23 cellular contexts compared by ENCODE assay signal in genomic region chr6:24821860-24822444, GRCh38. TPM values are rescaled to one million over a fixed set of nuclear protein-coding genes. Genes with fewer than 3 reads are reported as not detected.
A peak's percentile ranks its signal among the peaks of the same experiment; 100 is the strongest.
DNase-seq lines count a peak whose midpoint lies in the region; ATAC-seq, FAIRE-seq and TF ChIP-seq lines count a peak whose summit lies in the region.
"Had no signal": no experiment of that assay in that cellular context is flagged by ENCODE, and none has a peak within 500 bp of the region (broad histone marks: within the 10 kb centered on the region; RNA-seq: fewer than 3 reads in every experiment).

No MANE protein-coding gene starts in this region.

- H2BK5ac ChIP-seq in IMR-90 (ENCODE audit: low read depth, low read length, poor library complexity, severe bottlenecking), result no peak overlapping the region

- no TSS peak for BruUV-seq in IMR-90 (replicated peaks; lab: Mats Ljungman, UMichigan)
- no TSS peak for BruUV-seq in GM12878 (replicated peaks; lab: Mats Ljungman, UMichigan)

- dilution Hi-C loops in IMR-90 (cut with HindIII; ENCODE audit: low sequenced_read_pairs, unreplicated experiment), result no loop called here

- RAD21 ChIA-PET in GM12878 (lab: Charles Lee; ENCODE audit: unreplicated experiment), result interaction anchor here (0.6 kb wide), 1 partner anchor 11 kb away, joined by 3 read pairs; no protein-coding TSS in a partner anchor

- no peak overlapping the region; the same call in 2 of the 3 replicates for H2BK15ac ChIP-seq in IMR-90 (ENCODE audit: low read depth, low read length)

- H2AFZ ChIP-seq in IMR-90 (replicated peaks; ENCODE audit: low read length, poor library complexity) (no peak overlapping the region), GM12878 (ENCODE audit: control insufficient read depth, low read depth, low read length) (no peak overlapping the region)
- H2AFZ ChIP-seq: PC-9 had no signal

- H3K18ac ChIP-seq in IMR-90 (ENCODE audit: low read depth, low read length), result no peak overlapping the region

- H3K27me3 ChIP-seq in IMR-90 (ENCODE audit: control insufficient read depth, insufficient read depth, low read length) (no peaks in the 10 kb centered on the region), GM12878 (replicated peaks in 1 of 2; ENCODE audit: control insufficient read depth in 2 of 2, insufficient read depth in 2 of 2, low read length in 1 of 2) (no peaks in the 10 kb centered on the region), neutrophil (no peaks in the 10 kb centered on the region)
- H3K27me3 ChIP-seq: SJSA1, vagina had no signal

- no peak overlapping the region for H3K56ac ChIP-seq in IMR-90 (ENCODE audit: extremely low read depth, insufficient read depth, low read length)

- no peaks in the 10 kb centered on the region for H3K79me2 ChIP-seq in GM12878 (ENCODE audit: control insufficient read depth, insufficient read depth, low read length)

- H2AK9ac ChIP-seq in IMR-90 (replicated peaks; ENCODE audit: low read depth, low read length, poor library complexity), result no peak overlapping the region

- no peak overlapping the region for H4K8ac ChIP-seq in IMR-90 (ENCODE audit: low read depth in 2 of 2, low read length in 2 of 2)

- no CpG with 5 or more reads among the region's 3 CpGs for WGBS in IMR-90 (ENCODE audit: extremely low coverage in 2 of 2, insufficient read length in 1 of 2), 2 experiments
- 95% methylated on average over 3 of the region's 3 CpGs for WGBS in GM12878 (ENCODE audit: insufficient coverage, insufficient replicate concordance, low lambda C conversion rate, missing lambda C conversion rate)

- no peaks in the 10 kb centered on the region for H3K9me3 Mint-ChIP-seq in activated T-cell treated with anti-CD3 and anti-CD28 coated beads, Interleukin-2, amount 50 U/mL, for 72 hours
- H3K9me3 Mint-ChIP-seq in activated T-cell treated with anti-CD3 and anti-CD28 coated beads, Interleukin-2, amount 50 U/mL, for 4 hours, result no peaks in the 10 kb centered on the region
- H3K9me3 Mint-ChIP-seq: HFFc6; T-helper 2 cell treated with Interferon-gamma antibody and Interleukin-4, amounts not matched to agents 5 μg/mL and 100 μg/mL, for 36 hours had no signal

- no peaks in the 10 kb centered on the region for H3K79me1 ChIP-seq in IMR-90 (ENCODE audit: low read depth in 1 of 2, low read length in 2 of 2)

- TF ChIP-seq POLR2A in IMR-90 (IDR thresholded peaks at IDR 0.05; ENCODE audit: low read depth, low read length), result no peak
- TF ChIP-seq POLR2A in GM12878 (IDR thresholded peaks at IDR 0.05; ENCODE audit: low read depth, low read length), result no peak

- no peak overlapping the region for H2AK5ac ChIP-seq in IMR-90 (ENCODE audit: low read depth, low read length)

- H3K36me3 ChIP-seq in IMR-90 (ENCODE audit: control insufficient read depth, insufficient read depth, low read length) (peaks cover 2% of the 10 kb centered on the region; the same call in 1 of the 2 replicates), GM12878 (ENCODE audit: control insufficient read depth in 2 of 2, insufficient read depth in 2 of 2, low read length in 1 of 2) (peaks cover 0 to under 1% of the 10 kb centered on the region in 2 experiments; a peak in 1 of 4 replicates), neutrophil (peaks cover 95% of the 10 kb centered on the region)
- H3K36me3 ChIP-seq: SJSA1 had no signal

- H3K23ac ChIP-seq in IMR-90 (ENCODE audit: low read depth, low read length), result no peak overlapping the region

- H4K5ac ChIP-seq in IMR-90 (ENCODE audit: low read depth, low read length), result no peak overlapping the region

- H3K4me1 ChIP-seq in IMR-90 (ENCODE audit: control insufficient read depth, insufficient read depth, low read length) (peaks cover 3% of the 10 kb centered on the region; the same call in 1 of the 2 replicates), GM12878 (ENCODE audit: control insufficient read depth, insufficient read depth, low read length) (no peaks in the 10 kb centered on the region), neutrophil (ENCODE audit: control insufficient read depth in 1 of 2, insufficient read depth in 1 of 2, low read depth in 1 of 2, low read length in 1 of 2) (no peaks in the 10 kb centered on the region)
- H3K4me1 ChIP-seq: vagina had no signal

- FAIRE-seq in GM12878 (lab: Jason Lieb, UNC), result peak; percentile 35
- FAIRE-seq: bronchial epithelial cell had no signal

- H3K27ac Mint-ChIP-seq in activated T-cell treated with anti-CD3 and anti-CD28 coated beads, Interleukin-2, amount 50 U/mL, for 72 hours, result peak overlapping the region; percentile 78
- H3K27ac Mint-ChIP-seq: HFFc6; T-helper 2 cell treated with Interferon-gamma antibody and Interleukin-4, amounts not matched to agents 5 μg/mL and 100 μg/mL, for 36 hours had no signal

- H3K27me3 Mint-ChIP-seq in activated T-cell treated with anti-CD3 and anti-CD28 coated beads, Interleukin-2, amount 50 U/mL, for 72 hours (ENCODE audit: low read depth), result no peaks in the 10 kb centered on the region
- H3K27me3 Mint-ChIP-seq in activated T-cell treated with anti-CD3 and anti-CD28 coated beads, Interleukin-2, amount 50 U/mL, for 4 hours (ENCODE audit: low read depth), result no peaks in the 10 kb centered on the region

- H2BK120ac ChIP-seq in IMR-90 (ENCODE audit: low read depth, low read length), result no peak overlapping the region

- H3K14ac ChIP-seq in IMR-90 (replicated peaks; ENCODE audit: low read depth, low read length), result no peak overlapping the region

- peaks cover 9 to 18% of the 10 kb centered on the region in 2 donors for H3K36me3 Mint-ChIP-seq in activated T-cell treated with anti-CD3 and anti-CD28 coated beads, Interleukin-2, amount 50 U/mL, for 72 hours (ENCODE audit: insufficient read depth in 2 of 2)
- H3K36me3 Mint-ChIP-seq in activated T-cell treated with anti-CD3 and anti-CD28 coated beads, Interleukin-2, amount 50 U/mL, for 4 hours (ENCODE audit: insufficient read depth), result peaks cover 30% of the 10 kb centered on the region

- H3K27ac ChIP-seq in IMR-90 (ENCODE audit: insufficient read depth, low read length), result no peak overlapping the region
- no peak overlapping the region for H3K27ac ChIP-seq in GM12878 (ENCODE audit: control insufficient read depth, insufficient read depth)
- peak overlapping the region; percentile 40 for H3K27ac ChIP-seq in neutrophil
- H3K27ac ChIP-seq: epithelial cell of prostate, PC-9, SJSA1, vagina had no signal

- no peak overlapping the region for H4K91ac ChIP-seq in IMR-90 (ENCODE audit: insufficient read depth, low read depth, low read length)

- no peak for ATAC-seq in activated T-cell treated with anti-CD3 and anti-CD28 coated beads, Interleukin-2, amount 50 U/mL, for 72 hours (replicated peaks in 1 of 2)
- ATAC-seq in activated T-cell treated with anti-CD3 and anti-CD28 coated beads, Interleukin-2, amount 50 U/mL, for 4 hours, result no peak
- ATAC-seq in IMR-90 (ENCODE audit: low read depth), result no peak
- ATAC-seq in GM12878, result no peak

- H3K4me2 ChIP-seq in IMR-90 (ENCODE audit: low read depth, low read length) (no peak overlapping the region), GM12878 (ENCODE audit: control insufficient read depth, insufficient read depth) (no peak overlapping the region)
- H3K4me2 ChIP-seq: PC-9 had no signal

- no peak overlapping the region for H3K4me3 ChIP-seq in IMR-90 (ENCODE audit: insufficient read depth, low read depth, low read length)
- no peak overlapping the region for H3K4me3 ChIP-seq in GM12878
- no peak overlapping the region for H3K4me3 ChIP-seq in neutrophil (ENCODE audit: low read depth in 1 of 2, low read length in 1 of 2)
- H3K4me3 ChIP-seq: PC-9, SJSA1, vagina had no signal

- SMC1A ChIA-PET in GM12878 (lab: Charles Lee; ENCODE audit: uncharacterized antibody, unreplicated experiment), result interaction anchor here (0.6 to 1.4 kb wide), 3 partner anchors 17 to 40 kb away, joined by 3 read pairs; no protein-coding TSS in a partner anchor

- no peak overlapping the region for H3K4me3 Mint-ChIP-seq in activated T-cell treated with anti-CD3 and anti-CD28 coated beads, Interleukin-2, amount 50 U/mL, for 72 hours
- no peak overlapping the region for H3K4me3 Mint-ChIP-seq in activated T-cell treated with anti-CD3 and anti-CD28 coated beads, Interleukin-2, amount 50 U/mL, for 4 hours
- H3K4me3 Mint-ChIP-seq: HFFc6; T-helper 2 cell treated with Interferon-gamma antibody and Interleukin-4, amounts not matched to agents 5 μg/mL and 100 μg/mL, for 36 hours had no signal

- in situ Hi-C loops in IMR-90 (cut with MboI; ENCODE audit: low sequenced_read_pairs), result no loop called here
- in situ Hi-C loops in GM12878 (cut with MboI), result no loop called here

- no peak overlapping the region for H2BK20ac ChIP-seq in IMR-90 (ENCODE audit: low read depth, low read length)

- no peaks in the 10 kb centered on the region for H3K9me3 ChIP-seq in IMR-90 (ENCODE audit: control insufficient read depth, insufficient read depth, low read length)
- no peaks in the 10 kb centered on the region for H3K9me3 ChIP-seq in GM12878 (replicated peaks; ENCODE audit: control insufficient read depth, insufficient read depth, low read length)
- peaks cover 8% of the 10 kb centered on the region for H3K9me3 ChIP-seq in neutrophil
- H3K9me3 ChIP-seq: SJSA1, vagina had no signal

- CTCF ChIA-PET in IMR-90 (lab: Yijun Ruan, JAX), result interaction anchor here (0.6 to 0.9 kb wide), 2 partner anchors 15 to 329 kb away, joined by 3 read pairs; no protein-coding TSS in a partner anchor
- CTCF ChIA-PET in GM12878 (lab: Yijun Ruan, JAX), result interaction anchor here (0.7 to 1.3 kb wide), 2 partner anchors 67 to 197 kb away, joined by 3 read pairs; no protein-coding TSS in a partner anchor

- no peak for DNase-seq in activated T-cell treated with anti-CD3 and anti-CD28 coated beads, Interleukin-2, amount 50 U/mL, for 72 hours
- no peak for DNase-seq in activated T-cell treated with anti-CD3 and anti-CD28 coated beads, Interleukin-2, amount 50 U/mL, for 4 hours
- DNase-seq in IMR-90 (no peak), GM12878 (ENCODE audit: low read depth, low spot score) (no peak), NCI-H510A (lab: John Stamatoyannopoulos, UW) (no peak), NCI-H187 treated with DMSO at 0.1 percent for 48 hours (lab: John Stamatoyannopoulos, UW) (no peak), UCSD-AML1 (lab: John Stamatoyannopoulos, UW; ENCODE audit: unreplicated experiment) (no peak)
- DNase-seq: ACHN; dermis blood vessel endothelial cell; DMS79; mesendoderm; NCI-H2029; NCI-H345; stimulated activated CD4-positive, alpha-beta T cell treated with anti-CD3 and anti-CD28 coated beads, Interleukin-4, amount 100 ng/mL, for 24 hours had no signal

- TF ChIP-seq EP300 in GM12878 (IDR thresholded peaks at IDR 0.05; ENCODE audit: borderline replicate concordance in 1 of 2, control insufficient read depth in 1 of 2, low read depth in 2 of 2, low read length in 2 of 2), result no peak

- TF ChIP-seq RAD21 in IMR-90 (IDR thresholded peaks at IDR 0.05; ENCODE audit: low read length) (no peak), GM12878 (IDR thresholded peaks at IDR 0.05; ENCODE audit: insufficient read depth, low read depth, low read length) (no peak)

- H3K4ac ChIP-seq in IMR-90 (ENCODE audit: low read depth, low read length), result no peak overlapping the region

- H3K9ac ChIP-seq in IMR-90 (ENCODE audit: low read depth, low read length) (no peak overlapping the region), GM12878 (ENCODE audit: control insufficient read depth, insufficient read depth, low read length) (no peak overlapping the region)

- POLR2A ChIA-PET in IMR-90 (lab: Charles Lee; ENCODE audit: unreplicated experiment), result no interaction called here
- POLR2A ChIA-PET in GM12878 (lab: Charles Lee), result no interaction called here

- 0 out of 2 replicates have a peak, but pooled peaks cover under 1% of the 10 kb centered on the region for H3K9me1 ChIP-seq in IMR-90 (ENCODE audit: insufficient read depth, low read length)

- intact Hi-C loops in IMR-90 (cut with micrococcal nuclease) (no loop called here), GM12878 (cut with micrococcal nuclease; ENCODE audit: unreplicated experiment) (no loop called here)

- TF ChIP-seq CTCF in IMR-90 (conservative IDR thresholded peaks at IDR 0.05; ENCODE audit: low read depth, low read length) (no peak), GM12878 (IDR thresholded peaks at IDR 0.05 in 2 of 3, conservative IDR thresholded peaks at IDR 0.05 in 1 of 3; ENCODE audit: control insufficient read depth in 2 of 3, extremely low read depth in 1 of 3, insufficient read depth in 1 of 3, low read depth in 3 of 3, low read length in 3 of 3) (no peak), neutrophil (IDR thresholded peaks at IDR 0.05) (no peak)

- H4K20me1 ChIP-seq in IMR-90 (ENCODE audit: insufficient read depth, low read length) (no peaks in the 10 kb centered on the region), GM12878 (ENCODE audit: control insufficient read depth, insufficient read depth) (no peaks in the 10 kb centered on the region)

- H3K4me1 Mint-ChIP-seq in activated T-cell treated with anti-CD3 and anti-CD28 coated beads, Interleukin-2, amount 50 U/mL, for 72 hours (ENCODE audit: low read depth), result peaks cover 5% of the 10 kb centered on the region
- peaks cover 5% of the 10 kb centered on the region for H3K4me1 Mint-ChIP-seq in activated T-cell treated with anti-CD3 and anti-CD28 coated beads, Interleukin-2, amount 50 U/mL, for 4 hours (ENCODE audit: low read depth)

RNA-seq across cellular contexts. Expression of gene ARMH2, which starts 23.2 kb away (rescaled TPM):
- total RNA-seq in activated T-cell treated with anti-CD3 and anti-CD28 coated beads, Interleukin-2, amount 50 U/mL, for 72 hours, result not detected
- not detected for total RNA-seq in activated T-cell treated with anti-CD3 and anti-CD28 coated beads, Interleukin-2, amount 50 U/mL, for 4 hours
- total RNA-seq in IMR-90 (2012; rRNA removed), result not detected in 2 replicates
- not detected in 2 replicates for polyA plus RNA-seq in IMR-90 (2012; rRNA removed)
- polyA plus RNA-seq in IMR-90 (2012; cell fraction: cytosol; rRNA removed), result not detected in 2 replicates
- polyA plus RNA-seq in IMR-90 (2012; cell fraction: nucleus; rRNA removed; ENCODE audit: low replicate concordance), result not detected in 2 replicates
- total RNA-seq in GM12878 (2013; cell fraction: nucleolus; rRNA removed), result not detected in 2 replicates
- not detected in 2 replicates for total RNA-seq in GM12878 (2014; rRNA removed)
- total RNA-seq in GM12878 (2014; rRNA removed; fragmentation: Illumina TruSeq; extraction: Trizol), result not detected in 2 replicates
- 0.35 TPM in 1 of 2 replicates, not detected in the other for total RNA-seq in GM12878 (2021)
- polyA plus RNA-seq in GM12878 (2011; ENCODE audit: low read depth), result not detected
- not detected in 2 replicates for polyA plus RNA-seq in GM12878 (2011; rRNA removed)
- polyA plus RNA-seq in GM12878 (2011; cell fraction: cytosol; rRNA removed), result not detected in 2 replicates
- not detected in 2 replicates for polyA plus RNA-seq in GM12878 (2011; cell fraction: nucleus; rRNA removed)
- polyA plus RNA-seq in GM12878 (2012), result not detected in 2 replicates
- polyA plus RNA-seq in GM12878 (2014; fragmentation: Illumina TruSeq; extraction: Trizol), result not detected in 2 replicates
- under 1 TPM in 1 of 2 experiments, not detected in 1; 0.18 TPM for polyA plus RNA-seq in GM12878 (2014; fragmentation: Nextera tagmentation; extraction: Ambion mirVana)
- polyA plus RNA-seq in GM12878 (2014; rRNA removed), result 0.46 TPM in 1 of 2 replicates, not detected in the other
- polyA plus RNA-seq in GM12878 (2016; fragmentation: Nextera tagmentation; extraction: Ambion mirVana), result not detected
- polyA minus RNA-seq in GM12878 (2011; rRNA and poly(A)+ RNA removed), result 0.36 TPM in 1 of 2 replicates, not detected in the other
- polyA minus RNA-seq in GM12878 (2011; cell fraction: cytosol; rRNA and poly(A)+ RNA removed), result not detected in 2 replicates
- not detected in 2 replicates for polyA minus RNA-seq in GM12878 (2011; cell fraction: nucleus; rRNA and poly(A)+ RNA removed)
- total RNA-seq: bronchial epithelial cell, dermis blood vessel endothelial cell, HFFc6, PC-9, SJSA1, vagina had no signal
- polyA plus RNA-seq: adipose tissue had no signal

RNA-seq across cellular contexts. Expression of gene GMNN, which starts 47.2 kb away (rescaled TPM):
- total RNA-seq in activated T-cell treated with anti-CD3 and anti-CD28 coated beads, Interleukin-2, amount 50 U/mL, for 72 hours, result 10 to 100 TPM; 50.8 to 58.5 TPM
- total RNA-seq in activated T-cell treated with anti-CD3 and anti-CD28 coated beads, Interleukin-2, amount 50 U/mL, for 4 hours, result 10 to 100 TPM; 61.5 to 78.1 (median 64.5) TPM
- 19.7 and 33.1 TPM in 2 replicates for total RNA-seq in IMR-90 (2012; rRNA removed)
- polyA plus RNA-seq in IMR-90 (2012; rRNA removed), result 21.1 and 22.2 TPM in 2 replicates
- 9.6 and 10.8 TPM in 2 replicates for polyA plus RNA-seq in IMR-90 (2012; cell fraction: cytosol; rRNA removed)
- polyA plus RNA-seq in IMR-90 (2012; cell fraction: nucleus; rRNA removed; ENCODE audit: low replicate concordance), result 7.2 and 11.2 TPM in 2 replicates
- total RNA-seq in GM12878 (2013; cell fraction: nucleolus; rRNA removed), result 99.9 and 117 TPM in 2 replicates
- 53.0 and 57.5 TPM in 2 replicates for total RNA-seq in GM12878 (2014; rRNA removed)
- total RNA-seq in GM12878 (2014; rRNA removed; fragmentation: Illumina TruSeq; extraction: Trizol), result 77.9 and 80.3 TPM in 2 replicates
- total RNA-seq in GM12878 (2021), result 50.0 and 51.9 TPM in 2 replicates
- polyA plus RNA-seq in GM12878 (2011; ENCODE audit: low read depth), result 22.9 TPM
- polyA plus RNA-seq in GM12878 (2011; rRNA removed), result 125 and 181 TPM in 2 replicates
- 63.4 and 65.2 TPM in 2 replicates for polyA plus RNA-seq in GM12878 (2011; cell fraction: cytosol; rRNA removed)
- polyA plus RNA-seq in GM12878 (2011; cell fraction: nucleus; rRNA removed), result 59.5 and 73.5 TPM in 2 replicates
- polyA plus RNA-seq in GM12878 (2012), result 35.0 and 36.3 TPM in 2 replicates
- 84.5 and 107 TPM in 2 replicates for polyA plus RNA-seq in GM12878 (2014; fragmentation: Illumina TruSeq; extraction: Trizol)
- polyA plus RNA-seq in GM12878 (2014; fragmentation: Nextera tagmentation; extraction: Ambion mirVana), result 100 to 1,000 TPM; 146 to 153 TPM
- 51.3 and 70.6 TPM in 2 replicates for polyA plus RNA-seq in GM12878 (2014; rRNA removed)
- polyA plus RNA-seq in GM12878 (2016; fragmentation: Nextera tagmentation; extraction: Ambion mirVana), result 100 to 1,000 TPM; 140 to 141 TPM
- 38.8 and 47.4 TPM in 2 replicates for polyA minus RNA-seq in GM12878 (2011; rRNA and poly(A)+ RNA removed)
- polyA minus RNA-seq in GM12878 (2011; cell fraction: cytosol; rRNA and poly(A)+ RNA removed), result 27.7 and 29.7 TPM in 2 replicates
- polyA minus RNA-seq in GM12878 (2011; cell fraction: nucleus; rRNA and poly(A)+ RNA removed), result 48.4 and 93.3 TPM in 2 replicates
